In genomic region chr16:57986196-57986595, GRCh38 we compare ENCODE assay signal across 22 cellular contexts. TPM values are rescaled to one million over a fixed set of nuclear protein-coding genes. Genes with fewer than 3 reads are reported as not detected.
DNase-seq lines count a peak whose midpoint lies in the region; ATAC-seq and TF ChIP-seq lines count a peak whose summit lies in the region.
"Had no signal": no experiment of that assay in that cellular context is flagged by ENCODE, and none has a peak within 500 bp of the region (broad histone marks: within the 10 kb centered on the region; RNA-seq: fewer than 3 reads in every experiment).

No MANE protein-coding gene starts in this region.

- H3K27ac Mint-ChIP-seq in activated naive CD8-positive, alpha-beta T cell = no peak overlapping the region
- no peak overlapping the region for H3K27ac Mint-ChIP-seq in activated naive CD8-positive, alpha-beta T cell treated with anti-CD3 and anti-CD28 coated beads, Interleukin-2, amount 50 U/mL, for 24 hours
- no peak overlapping the region for H3K27ac Mint-ChIP-seq in activated naive CD8-positive, alpha-beta T cell treated with anti-CD3 and anti-CD28 coated beads for 36 hours
- peak overlapping the region; percentile 37 for H3K27ac Mint-ChIP-seq in stimulated activated naive B cell treated with anti-CD40 and anti-IgM and Interleukin-4, amounts not matched to agents 10 μg/mL and 1 μg/mL and 100 μg/mL, for 72 hours
- H3K27ac Mint-ChIP-seq: activated naive CD4-positive, alpha-beta T cell treated with anti-CD3 and anti-CD28 coated beads, Interleukin-2, amount 50 U/mL, for 72 hours; memory B cell had no signal

- H3K27ac ChIP-seq in lower lobe of right lung = no peak overlapping the region
- H3K27ac ChIP-seq: SK-N-MC had no signal

- peaks cover 16% of the 10 kb centered on the region for H3K4me1 ChIP-seq in lower lobe of right lung

- H3K4me3 ChIP-seq in lower lobe of right lung = peak overlapping the region; percentile 67

- intact Hi-C loops in lower lobe of right lung (cut with DNase I) = no loop called here

- no peaks in the 10 kb centered on the region for H3K36me3 Mint-ChIP-seq in activated naive CD8-positive, alpha-beta T cell
- H3K36me3 Mint-ChIP-seq in activated naive CD8-positive, alpha-beta T cell treated with anti-CD3 and anti-CD28 coated beads, Interleukin-2, amount 50 U/mL, for 24 hours (ENCODE audit: low read depth) = no peaks in the 10 kb centered on the region
- no peaks in the 10 kb centered on the region for H3K36me3 Mint-ChIP-seq in activated naive CD8-positive, alpha-beta T cell treated with anti-CD3 and anti-CD28 coated beads for 36 hours
- no peaks in the 10 kb centered on the region for H3K36me3 Mint-ChIP-seq in stimulated activated naive B cell treated with anti-CD40 and anti-IgM and Interleukin-4, amounts not matched to agents 10 μg/mL and 1 μg/mL and 100 μg/mL, for 72 hours
- H3K36me3 Mint-ChIP-seq: memory B cell had no signal

- H3K9me3 ChIP-seq in lower lobe of right lung = no peaks in the 10 kb centered on the region
- H3K9me3 ChIP-seq: HAP-1, stomach had no signal

- no peaks in the 10 kb centered on the region for H3K36me3 ChIP-seq in lower lobe of right lung
- H3K36me3 ChIP-seq: HAP-1, stomach had no signal

- TF ChIP-seq POLR2A in erythroblast (IDR thresholded peaks at IDR 0.05; ENCODE audit: low read length) = no peak

- no peak for ATAC-seq in activated naive CD8-positive, alpha-beta T cell treated with anti-CD3 and anti-CD28 coated beads, Interleukin-2, amount 50 U/mL, for 24 hours
- ATAC-seq in lower lobe of right lung = peak in 1 of 2 donors; percentile 6
- no peak for ATAC-seq in stimulated activated naive B cell treated with anti-CD40 and anti-IgM and Interleukin-4, amounts not matched to agents 10 μg/mL and 1 μg/mL and 100 μg/mL, for 72 hours (replicated peaks)
- ATAC-seq: activated naive CD4-positive, alpha-beta T cell treated with anti-CD3 and anti-CD28 coated beads, Interleukin-2, amount 50 U/mL, for 72 hours had no signal

- peak overlapping the region; percentile 46 for H3K4me3 Mint-ChIP-seq in activated naive CD8-positive, alpha-beta T cell
- H3K4me3 Mint-ChIP-seq in activated naive CD8-positive, alpha-beta T cell treated with anti-CD3 and anti-CD28 coated beads, Interleukin-2, amount 50 U/mL, for 24 hours = no peak overlapping the region
- H3K4me3 Mint-ChIP-seq in activated naive CD8-positive, alpha-beta T cell treated with anti-CD3 and anti-CD28 coated beads for 36 hours = peak overlapping the region; percentile 18
- H3K4me3 Mint-ChIP-seq in stimulated activated naive B cell treated with anti-CD40 and anti-IgM and Interleukin-4, amounts not matched to agents 10 μg/mL and 1 μg/mL and 100 μg/mL, for 72 hours = no peak overlapping the region

- peaks cover 8% of the 10 kb centered on the region for H3K4me1 Mint-ChIP-seq in activated naive CD8-positive, alpha-beta T cell (ENCODE audit: low read depth)
- peaks cover 9% of the 10 kb centered on the region for H3K4me1 Mint-ChIP-seq in activated naive CD8-positive, alpha-beta T cell treated with anti-CD3 and anti-CD28 coated beads, Interleukin-2, amount 50 U/mL, for 24 hours
- peaks cover 6% of the 10 kb centered on the region for H3K4me1 Mint-ChIP-seq in activated naive CD8-positive, alpha-beta T cell treated with anti-CD3 and anti-CD28 coated beads for 36 hours
- peaks cover 5 to 16% of the 10 kb centered on the region in 2 donors for H3K4me1 Mint-ChIP-seq in stimulated activated naive B cell treated with anti-CD40 and anti-IgM and Interleukin-4, amounts not matched to agents 10 μg/mL and 1 μg/mL and 100 μg/mL, for 72 hours
- H3K4me1 Mint-ChIP-seq: memory B cell had no signal

- TF ChIP-seq CTCF in lower lobe of right lung (IDR thresholded peaks at IDR 0.05) = no peak

- DNase-seq in activated naive CD8-positive, alpha-beta T cell treated with anti-CD3 and anti-CD28 coated beads, Interleukin-2, amount 50 U/mL, for 24 hours = no peak
- no peak for DNase-seq in activated naive CD8-positive, alpha-beta T cell treated with anti-CD3 and anti-CD28 coated beads for 36 hours
- DNase-seq in lower lobe of right lung (no peak), erythroblast (lab: John Stamatoyannopoulos, UW) (no peak), NCI-H524 treated with DMSO at 0.1 percent for 48 hours (lab: John Stamatoyannopoulos, UW) (no peak), SIG-M5 treated with dmso at 0.1 percent for 504 hours (lab: John Stamatoyannopoulos, UW; ENCODE audit: unreplicated experiment) (no peak)
- no peak for DNase-seq in stimulated activated naive B cell treated with anti-CD40 and anti-IgM and Interleukin-4, amounts not matched to agents 10 μg/mL and 1 μg/mL and 100 μg/mL, for 72 hours
- DNase-seq: ACHN; activated CD8-positive, alpha-beta memory T cell treated with anti-CD3 and anti-CD28 coated beads for 24 hours; COR-L47; NCI-H187; stimulated activated CD4-positive, alpha-beta T cell treated with anti-CD3 and anti-CD28 coated beads, Interleukin-12 subunit alpha, Interleukin-12 subunit beta, amount 100 ng/mL, for 4 hours; stomach had no signal

- no peaks in the 10 kb centered on the region for H3K9me3 Mint-ChIP-seq in activated naive CD8-positive, alpha-beta T cell (ENCODE audit: low read depth)
- H3K9me3 Mint-ChIP-seq in activated naive CD8-positive, alpha-beta T cell treated with anti-CD3 and anti-CD28 coated beads, Interleukin-2, amount 50 U/mL, for 24 hours = no peaks in the 10 kb centered on the region
- no peaks in the 10 kb centered on the region for H3K9me3 Mint-ChIP-seq in activated naive CD8-positive, alpha-beta T cell treated with anti-CD3 and anti-CD28 coated beads for 36 hours
- H3K9me3 Mint-ChIP-seq in stimulated activated naive B cell treated with anti-CD40 and anti-IgM and Interleukin-4, amounts not matched to agents 10 μg/mL and 1 μg/mL and 100 μg/mL, for 72 hours = no peaks in the 10 kb centered on the region
- H3K9me3 Mint-ChIP-seq: activated naive CD4-positive, alpha-beta T cell treated with anti-CD3 and anti-CD28 coated beads, Interleukin-2, amount 50 U/mL, for 72 hours; memory B cell had no signal

- no peaks in the 10 kb centered on the region for H3K27me3 Mint-ChIP-seq in activated naive CD8-positive, alpha-beta T cell
- H3K27me3 Mint-ChIP-seq in activated naive CD8-positive, alpha-beta T cell treated with anti-CD3 and anti-CD28 coated beads, Interleukin-2, amount 50 U/mL, for 24 hours = no peaks in the 10 kb centered on the region
- no peaks in the 10 kb centered on the region for H3K27me3 Mint-ChIP-seq in activated naive CD8-positive, alpha-beta T cell treated with anti-CD3 and anti-CD28 coated beads for 36 hours
- peaks cover 5 to 6% of the 10 kb centered on the region in 2 donors for H3K27me3 Mint-ChIP-seq in stimulated activated naive B cell treated with anti-CD40 and anti-IgM and Interleukin-4, amounts not matched to agents 10 μg/mL and 1 μg/mL and 100 μg/mL, for 72 hours

- H3K27me3 ChIP-seq in lower lobe of right lung (ENCODE audit: low read depth) = no peaks in the 10 kb centered on the region

RNA-seq across cellular contexts. Expression of gene ZNF319, which starts 14.3 kb away (rescaled TPM):
- total RNA-seq in activated naive CD8-positive, alpha-beta T cell treated with anti-CD3 and anti-CD28 coated beads for 36 hours = 1 to 10 TPM; 6.8 to 7.2 TPM
- 11.0 TPM for total RNA-seq in lower lobe of right lung

RNA-seq across cellular contexts. Expression of gene USB1, which starts 15.0 kb away (rescaled TPM):
- 10 to 100 TPM; 52.6 to 54.2 TPM for total RNA-seq in activated naive CD8-positive, alpha-beta T cell treated with anti-CD3 and anti-CD28 coated beads for 36 hours
- 39.9 TPM for total RNA-seq in lower lobe of right lung

RNA-seq across cellular contexts. Expression of gene CNGB1, which starts 15.3 kb away (rescaled TPM):
- total RNA-seq in activated naive CD8-positive, alpha-beta T cell treated with anti-CD3 and anti-CD28 coated beads for 36 hours = not detected
- 0.35 TPM for total RNA-seq in lower lobe of right lung
- total RNA-seq: fibroblast of villous mesenchyme, G401, HT-29, NCI-H460 had no signal

RNA-seq across cellular contexts. Expression of gene MMP15, which starts 39.4 kb away (rescaled TPM):
- under 1 TPM; 0.12 to 0.25 TPM for total RNA-seq in activated naive CD8-positive, alpha-beta T cell treated with anti-CD3 and anti-CD28 coated beads for 36 hours
- total RNA-seq in lower lobe of right lung = 21.5 TPM

Comparison
In these comparisons a context has a peak if more than half of its experiments do, and no peak if none do; other contexts are left out.
1. H3K4me3 Mint-ChIP-seq: peak in activated naive CD8-positive, alpha-beta T cell (single experiment) and activated naive CD8-positive, alpha-beta T cell treated with anti-CD3 and anti-CD28 coated beads for 36 hours (single experiment); none in activated naive CD8-positive, alpha-beta T cell treated with anti-CD3 and anti-CD28 coated beads, Interleukin-2, amount 50 U/mL, for 24 hours (single experiment) and stimulated activated naive B cell treated with anti-CD40 and anti-IgM and Interleukin-4, amounts not matched to agents 10 μg/mL and 1 μg/mL and 100 μg/mL, for 72 hours (0 of 2).